ENCODE assay signal across 8 cellular contexts in genomic region chr12:55072093-55072492, GRCh38. TPM values are rescaled to one million over a fixed set of nuclear protein-coding genes. Genes with fewer than 3 reads are reported as not detected.
DNase-seq lines count a peak whose midpoint lies in the region; ATAC-seq and TF ChIP-seq lines count a peak whose summit lies in the region.

No MANE protein-coding gene starts in this region.

- in situ Hi-C loops in GM13976 (cut with MboI; ENCODE audit: low sequenced_read_pairs, unreplicated experiment), result loop anchor here (10.0 kb wide), 2 partner anchors 217 to 317 kb away; partner anchors contain the start of gene MUCL1

- H3K4me2 ChIP-seq in OCI-LY1 (ENCODE audit: low read length), result no peak overlapping the region

- no peaks in the 10 kb centered on the region for H3F3A ChIP-seq in OCI-LY1 (ENCODE audit: insufficient read depth, low read length)

- no peaks in the 10 kb centered on the region; the same call in 1 of the 2 replicates for H3K9me3 ChIP-seq in OCI-LY1 (ENCODE audit: low read length)
- no peaks in the 10 kb centered on the region for H3K9me3 ChIP-seq in gastroesophageal sphincter
- no peaks in the 10 kb centered on the region for H3K9me3 ChIP-seq in ovary

- TF ChIP-seq EP300 in gastroesophageal sphincter (IDR thresholded peaks at IDR 0.05) (no peak), ovary (IDR thresholded peaks at IDR 0.05) (no peak)

- ATAC-seq in HG03280 (IDR thresholded peaks at IDR 0.05; ENCODE audit: unreplicated experiment) (peak; percentile 51), gastroesophageal sphincter (no peak)

- H3K27me3 Mint-ChIP-seq in activated T-cell treated with anti-CD3 and anti-CD28 coated beads, Interleukin-2, amount 50 U/mL, for 24 hours, result peaks cover 29% of the 10 kb centered on the region

- H3K4me1 Mint-ChIP-seq in activated T-cell treated with anti-CD3 and anti-CD28 coated beads, Interleukin-2, amount 50 U/mL, for 24 hours (ENCODE audit: low read depth), result peaks cover 3% of the 10 kb centered on the region

- peak; percentile 86 for TF ChIP-seq CTCF in GM13976 (IDR thresholded peaks at IDR 0.05; ENCODE audit: borderline replicate concordance, control extremely low read depth, extremely low read depth, insufficient read depth, missing control alignments)
- TF ChIP-seq CTCF in OCI-LY1 (IDR thresholded peaks at IDR 0.05; ENCODE audit: low read length), result peak; percentile 98
- peak in 1 of 4 experiments; percentile 30 for TF ChIP-seq CTCF in gastroesophageal sphincter (IDR thresholded peaks at IDR 0.05)
- TF ChIP-seq CTCF in ovary (IDR thresholded peaks at IDR 0.05), result no peak

- no peaks in the 10 kb centered on the region for H3K36me3 Mint-ChIP-seq in activated T-cell treated with anti-CD3 and anti-CD28 coated beads, Interleukin-2, amount 50 U/mL, for 24 hours (ENCODE audit: low read depth)

- WGBS in gastroesophageal sphincter (ENCODE audit: low coverage in 1 of 2), 2 donors, result 89% methylated on average over 3 of the region's 3 CpGs; no CpG with 5 or more reads in 1 of the 2 donors
- 62 to 79% (median 75%) methylated on average over 3 of the region's 3 CpGs for WGBS in ovary, 3 donors

- no peak overlapping the region for H3K4me3 ChIP-seq in OCI-LY1 (ENCODE audit: low read depth, low read length, poor library complexity, severe bottlenecking)
- H3K4me3 ChIP-seq in gastroesophageal sphincter, result no peak overlapping the region
- H3K4me3 ChIP-seq in ovary, result no peak overlapping the region

- no peaks in the 10 kb centered on the region for H3K79me2 ChIP-seq in OCI-LY1 (ENCODE audit: insufficient read depth, low read length)

- H3K27me3 ChIP-seq in OCI-LY1 (ENCODE audit: insufficient read depth, low read length) (no peaks in the 10 kb centered on the region), gastroesophageal sphincter (peaks cover 25% of the 10 kb centered on the region), ovary (no peaks in the 10 kb centered on the region)

- no peaks in the 10 kb centered on the region for H3K9me3 Mint-ChIP-seq in activated T-cell treated with anti-CD3 and anti-CD28 coated beads, Interleukin-2, amount 50 U/mL, for 24 hours

- peaks cover 16% of the 10 kb centered on the region for H3K4me1 ChIP-seq in OCI-LY1 (ENCODE audit: insufficient read depth, low read length, severe bottlenecking)
- no peaks in the 10 kb centered on the region for H3K4me1 ChIP-seq in gastroesophageal sphincter
- no peaks in the 10 kb centered on the region for H3K4me1 ChIP-seq in ovary (ENCODE audit: insufficient read depth)

- intact Hi-C loops in ovary (cut with DNase I), result loop anchor here in 2 of 4 donors (5.0 kb wide), 2 partner anchors 75 to 80 kb away; no protein-coding TSS in a partner anchor

- H4K20me1 ChIP-seq in OCI-LY1 (ENCODE audit: insufficient read depth, low read length), result no peaks in the 10 kb centered on the region

- no peak overlapping the region for H2AFZ ChIP-seq in OCI-LY1 (ENCODE audit: low read length)

- no peaks in the 10 kb centered on the region for H3K9me2 ChIP-seq in OCI-LY1 (ENCODE audit: low read depth, low read length)

- DNase-seq in GM13976 (ENCODE audit: low spot score), result peak; percentile 43
- DNase-seq in activated T-cell treated with anti-CD3 and anti-CD28 coated beads, Interleukin-2, amount 50 U/mL, for 24 hours, result peak; percentile 82
- peak; percentile 23 for DNase-seq in glomerular visceral epithelial cell (ENCODE audit: extremely low spot score)
- peak; percentile 61 to 67 for DNase-seq in stimulated activated CD4-positive, alpha-beta T cell treated with anti-CD3 and anti-CD28 coated beads, Interleukin-12 subunit alpha, Interleukin-12 subunit beta, amount 100 ng/mL, for 24 hours (ENCODE audit: low read depth in 2 of 2)
- no peak for DNase-seq in ovary

- no peak overlapping the region for H3K27ac ChIP-seq in OCI-LY1 (ENCODE audit: low read depth, low read length, poor library complexity, severe bottlenecking)
- H3K27ac ChIP-seq in gastroesophageal sphincter, result no peak overlapping the region
- H3K27ac ChIP-seq in ovary, result no peak overlapping the region

- no peak overlapping the region for H3K27ac Mint-ChIP-seq in activated T-cell treated with anti-CD3 and anti-CD28 coated beads, Interleukin-2, amount 50 U/mL, for 24 hours

- H3K9ac ChIP-seq in OCI-LY1 (ENCODE audit: low read length), result no peak overlapping the region

- no peak for TF ChIP-seq POLR2A in gastroesophageal sphincter (IDR thresholded peaks at IDR 0.05)
- no peak for TF ChIP-seq POLR2A in ovary (IDR thresholded peaks at IDR 0.05)

- no peaks in the 10 kb centered on the region; the same call in 1 of the 2 replicates for H3K36me3 ChIP-seq in OCI-LY1 (ENCODE audit: insufficient read depth, low read length)
- no peaks in the 10 kb centered on the region for H3K36me3 ChIP-seq in gastroesophageal sphincter
- H3K36me3 ChIP-seq in ovary, result no peaks in the 10 kb centered on the region

- H3K4me3 Mint-ChIP-seq in activated T-cell treated with anti-CD3 and anti-CD28 coated beads, Interleukin-2, amount 50 U/mL, for 24 hours, result no peak overlapping the region

RNA-seq across cellular contexts. Expression of gene NEUROD4, which starts 52.3 kb away (rescaled TPM):
- not detected for total RNA-seq in gastroesophageal sphincter
- total RNA-seq in ovary, result not detected
- not detected for polyA plus RNA-seq in ovary

RNA-seq across cellular contexts. Expression of gene OR9K2, which starts 54.1 kb away (rescaled TPM):
- total RNA-seq in gastroesophageal sphincter (not detected), ovary (not detected)
- polyA plus RNA-seq in ovary, result not detected

Comparison
In these comparisons a context has a peak if more than half of its experiments do, and no peak if none do; other contexts are left out.
1. DNase-seq: peak in GM13976 (single experiment), activated T-cell treated with anti-CD3 and anti-CD28 coated beads, Interleukin-2, amount 50 U/mL, for 24 hours (single experiment), glomerular visceral epithelial cell (single experiment) and stimulated activated CD4-positive, alpha-beta T cell treated with anti-CD3 and anti-CD28 coated beads, Interleukin-12 subunit alpha, Interleukin-12 subunit beta, amount 100 ng/mL, for 24 hours (2 of 2); none in ovary (0 of 5).
2. CTCF ChIP-seq: peak in GM13976 (single experiment) and OCI-LY1 (single experiment); none in ovary (0 of 3).